8 cellular contexts compared by ENCODE assay signal in the genomic region with DNA sequence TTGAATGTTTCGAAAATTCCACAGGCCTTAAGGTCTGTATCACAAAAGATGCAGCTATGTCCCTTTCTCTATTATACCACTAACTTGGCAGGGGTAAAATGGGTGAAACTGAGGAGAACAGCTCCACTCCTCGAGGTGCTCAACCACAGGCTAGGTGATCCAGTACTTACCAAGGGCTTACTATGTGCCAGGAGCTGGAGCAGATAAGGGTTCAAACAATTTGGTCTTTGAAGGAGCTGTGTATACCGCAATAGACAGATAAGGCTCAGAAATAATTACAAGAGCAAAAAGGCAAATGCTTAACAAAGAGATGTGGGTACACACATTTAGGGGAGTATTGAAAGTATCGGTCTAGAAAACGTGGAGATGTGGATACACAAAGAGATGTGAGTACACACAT. TPM values are rescaled to one million over a fixed set of nuclear protein-coding genes. Genes with fewer than 3 reads are reported as not detected.
DNase-seq lines count a peak whose midpoint lies in the region; ATAC-seq and TF ChIP-seq lines count a peak whose summit lies in the region.

No MANE protein-coding gene starts in this region.

- TF ChIP-seq CTCF in endothelial cell (IDR thresholded peaks at IDR 0.05; ENCODE audit: unreplicated experiment) (no peak), prostate gland (IDR thresholded peaks at IDR 0.05) (no peak)

- TF ChIP-seq POLR2A in prostate gland (IDR thresholded peaks at IDR 0.05) = no peak

- 59% methylated on average over 5 of the region's 5 CpGs for WGBS in prostate gland

- DNase-seq in G401 (ENCODE audit: low spot score) (peak; percentile 29), OCI-M1 (lab: John Stamatoyannopoulos, UW) (peak; percentile 66), endothelial cell (ENCODE audit: low spot score) (no peak), prostate gland (ENCODE audit: low spot score) (no peak), HK-2 (ENCODE audit: unreplicated experiment) (no peak), head of caudate nucleus (no peak)

- no peak for ATAC-seq in GM18498 (IDR thresholded peaks at IDR 0.05; ENCODE audit: unreplicated experiment)
- no peak for ATAC-seq in GM19035 (IDR thresholded peaks at IDR 0.05; ENCODE audit: unreplicated experiment)

- in situ Hi-C loops in G401 (cut with HindIII; ENCODE audit: low sequenced_read_pairs) = no loop called here

- H3K4me3 Mint-ChIP-seq in endothelial cell (ENCODE audit: unreplicated experiment) = peak overlapping the region; percentile 87

- H3K9me3 ChIP-seq in prostate gland = no peaks in the 10 kb centered on the region

- no peaks in the 10 kb centered on the region for H3K4me1 ChIP-seq in prostate gland (replicated peaks)

- peaks cover 11% of the 10 kb centered on the region for H3K27me3 Mint-ChIP-seq in endothelial cell (ENCODE audit: unreplicated experiment)

- no peak overlapping the region for H3K27ac ChIP-seq in prostate gland

- H3K36me3 Mint-ChIP-seq in endothelial cell (ENCODE audit: low read depth, unreplicated experiment) = peaks cover 6% of the 10 kb centered on the region

- peak overlapping the region; percentile 78 to 93 for H3K4me3 ChIP-seq in prostate gland

- H3K36me3 ChIP-seq in prostate gland = no peaks in the 10 kb centered on the region

- intact Hi-C loops in prostate gland (cut with DNase I) = no loop called here
- intact Hi-C loops in head of caudate nucleus (cut with DNase I) = no loop called here

- no peaks in the 10 kb centered on the region for H3K27me3 ChIP-seq in prostate gland (replicated peaks; ENCODE audit: insufficient read depth)

- peak overlapping the region; percentile 33 for H3K27ac Mint-ChIP-seq in endothelial cell (ENCODE audit: unreplicated experiment)

- H3K9me3 Mint-ChIP-seq in endothelial cell (ENCODE audit: unreplicated experiment) = no peaks in the 10 kb centered on the region

- peaks cover 21% of the 10 kb centered on the region for H3K4me1 Mint-ChIP-seq in endothelial cell (ENCODE audit: unreplicated experiment)

RNA-seq across cellular contexts. Expression of a gene that starts 1.5 kb away (rescaled TPM):
- total RNA-seq in G401 (2014; rRNA removed; shearing (Covaris generic)) = 75.8 and 98.0 TPM in 2 replicates
- 155 TPM for total RNA-seq in endothelial cell (ENCODE audit: unreplicated experiment)
- total RNA-seq in prostate gland = 100 to 1,000 TPM in 1 of 2 donors, 10 to 100 TPM in 1; 51.1 to 145 TPM

Comparison
In these comparisons a context has a peak if more than half of its experiments do, and no peak if none do; other contexts are left out.
1. DNase-seq: peak in G401 (single experiment) and OCI-M1 (single experiment); none in endothelial cell (single experiment), prostate gland (single experiment), HK-2 (single experiment) and head of caudate nucleus (0 of 42).